Comparison of ENCODE assay signal across 26 cellular contexts in genomic region chr6:52749546-52750152, GRCh38. TPM values are rescaled to one million over a fixed set of nuclear protein-coding genes. Genes with fewer than 3 reads are reported as not detected.
DNase-seq lines count a peak whose midpoint lies in the region; ATAC-seq and TF ChIP-seq lines count a peak whose summit lies in the region.
"Had no signal": no experiment of that assay in that cellular context is flagged by ENCODE, and none has a peak within 500 bp of the region (broad histone marks: within the 10 kb centered on the region; RNA-seq: fewer than 3 reads in every experiment).

No MANE protein-coding gene starts in this region.

- H3K4me3 Mint-ChIP-seq in WTC11, result no peak overlapping the region
- H3K4me3 Mint-ChIP-seq in nephron, result no peak overlapping the region
- H3K4me3 Mint-ChIP-seq in T-helper 2 cell treated with Interferon-gamma antibody and Interleukin-4, amounts not matched to agents 5 μg/mL and 100 μg/mL, for 36 hours, result no peak overlapping the region
- H3K4me3 Mint-ChIP-seq: activated CD4-positive, alpha-beta memory T cell treated with anti-CD3 and anti-CD28 coated beads for 36 hours; activated naive CD4-positive, alpha-beta T cell treated with anti-CD3 and anti-CD28 coated beads, Interleukin-2, amount 50 U/mL, for 24 hours; activated T-helper 17 cell treated with anti-CD3 and anti-CD28 coated beads, Interleukin-2, amount 50 U/mL, for 72 hours; IgD-negative memory B cell; mesothelial cell of epicardium; naive thymus-derived CD8-positive, alpha-beta T cell had no signal

- H3K27me3 Mint-ChIP-seq in WTC11 (ENCODE audit: low read depth) (peaks cover 11% of the 10 kb centered on the region), nephron (ENCODE audit: low read depth) (no peaks in the 10 kb centered on the region)
- peaks cover 6% of the 10 kb centered on the region for H3K27me3 Mint-ChIP-seq in T-helper 2 cell treated with Interferon-gamma antibody and Interleukin-4, amounts not matched to agents 5 μg/mL and 100 μg/mL, for 36 hours (ENCODE audit: low read depth)

- DNase-seq in NCI-H2029 treated with DMSO at 0.1 percent for 48 hours (lab: John Stamatoyannopoulos, UW), result peak; percentile 25
- DNase-seq in NCI-H510A treated with DMSO at 0.1 percent for 48 hours (lab: John Stamatoyannopoulos, UW), result peak; percentile 95
- no peak for DNase-seq in WTC11 (ENCODE audit: low spot score)
- no peak for DNase-seq in T-helper 2 cell treated with Interferon-gamma antibody and Interleukin-4, amounts not matched to agents 5 μg/mL and 100 μg/mL, for 36 hours (ENCODE audit: low spot score)
- DNase-seq in Kasumi-1 (lab: John Stamatoyannopoulos, UW), result no peak
- DNase-seq in activated CD8-positive, alpha-beta memory T cell treated with anti-CD3 and anti-CD28 coated beads for 24 hours, result no peak
- DNase-seq: activated CD4-positive, alpha-beta memory T cell treated with anti-CD3 and anti-CD28 coated beads for 36 hours; activated CD4-positive, CD25-positive, alpha-beta regulatory T cell treated with anti-CD3 and anti-CD28 coated beads, Interleukin-2, amount 50 U/mL, for 72 hours; left ventricle myocardium superior; naive thymus-derived CD8-positive, alpha-beta T cell; NCI-H1105 treated with DMSO at 0.1 percent for 48 hours; NCI-H226; stimulated activated naive CD4-positive, alpha-beta T cell treated with Interleukin-2 at 50 U/mL for 16 hours; uterus had no signal

- POLR2A ChIA-PET in WTC11 (lab: Charles Lee), result no interaction called here

- H3K27ac Mint-ChIP-seq in WTC11 (no peak overlapping the region), nephron (peak overlapping the region in 2 of 3 experiments; percentile 17 to 81)
- no peak overlapping the region for H3K27ac Mint-ChIP-seq in T-helper 2 cell treated with Interferon-gamma antibody and Interleukin-4, amounts not matched to agents 5 μg/mL and 100 μg/mL, for 36 hours
- H3K27ac Mint-ChIP-seq: activated CD4-positive, alpha-beta memory T cell treated with anti-CD3 and anti-CD28 coated beads for 36 hours; activated naive CD4-positive, alpha-beta T cell treated with anti-CD3 and anti-CD28 coated beads, Interleukin-2, amount 50 U/mL, for 24 hours; activated T-helper 17 cell treated with anti-CD3 and anti-CD28 coated beads, Interleukin-2, amount 50 U/mL, for 72 hours; IgD-negative memory B cell; mesothelial cell of epicardium; naive thymus-derived CD8-positive, alpha-beta T cell had no signal

- H3K36me3 Mint-ChIP-seq in WTC11 (peaks cover 22% of the 10 kb centered on the region), nephron (ENCODE audit: low read depth) (no peaks in the 10 kb centered on the region)
- H3K36me3 Mint-ChIP-seq in T-helper 2 cell treated with Interferon-gamma antibody and Interleukin-4, amounts not matched to agents 5 μg/mL and 100 μg/mL, for 36 hours (ENCODE audit: low read depth), result no peaks in the 10 kb centered on the region
- H3K36me3 Mint-ChIP-seq: activated CD4-positive, alpha-beta memory T cell treated with anti-CD3 and anti-CD28 coated beads for 36 hours; mesothelial cell of epicardium had no signal

- H3K4me1 Mint-ChIP-seq in WTC11 (peaks cover 17% of the 10 kb centered on the region), nephron (peaks cover 4% of the 10 kb centered on the region)
- peaks cover 4% of the 10 kb centered on the region for H3K4me1 Mint-ChIP-seq in T-helper 2 cell treated with Interferon-gamma antibody and Interleukin-4, amounts not matched to agents 5 μg/mL and 100 μg/mL, for 36 hours (ENCODE audit: low read depth)
- H3K4me1 Mint-ChIP-seq: activated naive CD4-positive, alpha-beta T cell treated with anti-CD3 and anti-CD28 coated beads, Interleukin-2, amount 50 U/mL, for 24 hours; activated T-helper 17 cell treated with anti-CD3 and anti-CD28 coated beads, Interleukin-2, amount 50 U/mL, for 72 hours; IgD-negative memory B cell; naive thymus-derived CD8-positive, alpha-beta T cell had no signal

- H3K9me3 Mint-ChIP-seq in WTC11 (peaks cover 24% of the 10 kb centered on the region), nephron (peaks cover 11% of the 10 kb centered on the region)
- no peaks in the 10 kb centered on the region for H3K9me3 Mint-ChIP-seq in T-helper 2 cell treated with Interferon-gamma antibody and Interleukin-4, amounts not matched to agents 5 μg/mL and 100 μg/mL, for 36 hours
- H3K9me3 Mint-ChIP-seq: activated T-helper 17 cell treated with anti-CD3 and anti-CD28 coated beads, Interleukin-2, amount 50 U/mL, for 72 hours had no signal

- peak; percentile 96 for ATAC-seq in WTC11
- ATAC-seq: activated T-helper 17 cell treated with anti-CD3 and anti-CD28 coated beads, Interleukin-2, amount 50 U/mL, for 72 hours; left ventricle myocardium superior; naive thymus-derived CD8-positive, alpha-beta T cell had no signal

- no peak for TF ChIP-seq CTCF in WTC11 (IDR thresholded peaks at IDR 0.05)
- TF ChIP-seq CTCF in nephron (IDR thresholded peaks at IDR 0.05; ENCODE audit: unreplicated experiment in 3 of 3), result no peak

- CTCF ChIA-PET in WTC11 (lab: Charles Lee), result interaction anchor here (1.1 kb wide), 1 partner anchor 25 kb away, joined by 4 read pairs; no protein-coding TSS in a partner anchor

TF ChIP-seq in WTC11, 78 proteins besides CTCF, POLR2A, EP300 and RAD21:
- TF ChIP-seq ZNF219 (CRISPR knock-in tag; IDR thresholded peaks at IDR 0.05; ENCODE audit: borderline replicate concordance), result no peak
- TF ChIP-seq USF2 (CRISPR knock-in tag; IDR thresholded peaks at IDR 0.05), result no peak
- no peak for TF ChIP-seq SP1 (CRISPR knock-in tag; conservative IDR thresholded peaks at IDR 0.05)
- no peak for TF ChIP-seq TEAD1 (CRISPR knock-in tag; IDR thresholded peaks at IDR 0.05)
- no peak for TF ChIP-seq JUN (CRISPR knock-in tag; IDR thresholded peaks at IDR 0.05)
- no peak for TF ChIP-seq NFATC4 (CRISPR knock-in tag; IDR thresholded peaks at IDR 0.05)
- no peak for TF ChIP-seq NFYB (CRISPR knock-in tag; conservative IDR thresholded peaks at IDR 0.05; ENCODE audit: low read depth)
- TF ChIP-seq USF1 (CRISPR knock-in tag; IDR thresholded peaks at IDR 0.05), result no peak
- TF ChIP-seq ZNF263 (CRISPR knock-in tag; IDR thresholded peaks at IDR 0.05; ENCODE audit: low read depth), result no peak
- no peak for TF ChIP-seq ESRRA (CRISPR knock-in tag; IDR thresholded peaks at IDR 0.05; ENCODE audit: borderline replicate concordance)
- no peak for TF ChIP-seq IRF1 (CRISPR knock-in tag; IDR thresholded peaks at IDR 0.05)
- TF ChIP-seq E2F5 (CRISPR knock-in tag; IDR thresholded peaks at IDR 0.05), result no peak
- TF ChIP-seq MXD4 (CRISPR knock-in tag; IDR thresholded peaks at IDR 0.05; ENCODE audit: borderline replicate concordance), result no peak
- no peak for TF ChIP-seq IRF2 (CRISPR knock-in tag; IDR thresholded peaks at IDR 0.05; ENCODE audit: borderline replicate concordance, low read depth)
- TF ChIP-seq MLX (CRISPR knock-in tag; IDR thresholded peaks at IDR 0.05), result no peak
- no peak for TF ChIP-seq OVOL2 (CRISPR knock-in tag; IDR thresholded peaks at IDR 0.05; ENCODE audit: borderline replicate concordance)

RNA-seq across cellular contexts. Expression of gene GSTA2, which starts 13.6 kb away (rescaled TPM):
- total RNA-seq in WTC11 (2021), result 0.14 TPM in 1 of 3 replicates, not detected in the others
- total RNA-seq: activated CD4-positive, alpha-beta memory T cell treated with anti-CD3 and anti-CD28 coated beads for 36 hours; activated T-helper 17 cell treated with anti-CD3 and anti-CD28 coated beads, Interleukin-2, amount 50 U/mL, for 72 hours; breast epithelium; Daoy; glomerular endothelial cell; left ventricle myocardium superior; mesothelial cell of epicardium; naive thymus-derived CD8-positive, alpha-beta T cell; omental fat pad; RPMI7951; SJSA1; temporal lobe; uterus had no signal

RNA-seq across cellular contexts. Expression of gene GSTA1, which starts 54.0 kb away (rescaled TPM):
- 0.48 to 0.90 TPM (median 0.89 TPM) in 3 replicates for total RNA-seq in WTC11 (2021)
- total RNA-seq: activated CD4-positive, alpha-beta memory T cell treated with anti-CD3 and anti-CD28 coated beads for 36 hours; activated T-helper 17 cell treated with anti-CD3 and anti-CD28 coated beads, Interleukin-2, amount 50 U/mL, for 72 hours; Daoy; glomerular endothelial cell; left ventricle myocardium superior; mesothelial cell of epicardium; naive thymus-derived CD8-positive, alpha-beta T cell; omental fat pad; temporal lobe had no signal

Comparison
In these comparisons a context has a peak if more than half of its experiments do, and no peak if none do; other contexts are left out.
1. DNase-seq: peak in NCI-H2029 treated with DMSO at 0.1 percent for 48 hours (single experiment) and NCI-H510A treated with DMSO at 0.1 percent for 48 hours (single experiment); none in WTC11 (single experiment), T-helper 2 cell treated with Interferon-gamma antibody and Interleukin-4, amounts not matched to agents 5 μg/mL and 100 μg/mL, for 36 hours (single experiment), Kasumi-1 (0 of 2) and activated CD8-positive, alpha-beta memory T cell treated with anti-CD3 and anti-CD28 coated beads for 24 hours (single experiment).
2. H3K27ac Mint-ChIP-seq: peak in nephron (2 of 3); none in WTC11 (single experiment) and T-helper 2 cell treated with Interferon-gamma antibody and Interleukin-4, amounts not matched to agents 5 μg/mL and 100 μg/mL, for 36 hours (single experiment).